Comparison of ENCODE assay signal across 16 cellular contexts in genomic region chr3:184717608-184717995, GRCh38. TPM values are rescaled to one million over a fixed set of nuclear protein-coding genes. Genes with fewer than 3 reads are reported as not detected.
DNase-seq lines count a peak whose midpoint lies in the region; TF ChIP-seq lines count a peak whose summit lies in the region.
"Had no signal": no experiment of that assay in that cellular context is flagged by ENCODE, and none has a peak within 500 bp of the region (broad histone marks: within the 10 kb centered on the region; RNA-seq: fewer than 3 reads in every experiment).

No MANE protein-coding gene starts in this region.

- H4K20me1 ChIP-seq in hepatocyte (ENCODE audit: insufficient read depth, poor library complexity, severe bottlenecking): no peaks in the 10 kb centered on the region

- H3K4me2 ChIP-seq in hepatocyte: peak overlapping the region; percentile 69

- 57% methylated on average over 4 of the region's 4 CpGs for WGBS in hepatocyte (ENCODE audit: low lambda C conversion rate, missing lambda C conversion rate)

- in situ Hi-C loops in SK-MEL-5 (cut with HindIII; ENCODE audit: low pct_unique_long_range_greater_than_20kb, low sequenced_read_pairs): no loop called here

- DNase-seq in DMS 273 (lab: John Stamatoyannopoulos, UW; ENCODE audit: unreplicated experiment): peak; percentile 29
- DNase-seq in DMS 273 treated with DMSO at 0.1 percent for 48 hours (lab: John Stamatoyannopoulos, UW): no peak
- DNase-seq in SK-MEL-5 (ENCODE audit: low read depth, low spot score): peak; percentile 68
- DNase-seq in hepatocyte (ENCODE audit: low spot score): no peak
- peak; percentile 66 for DNase-seq in pons (ENCODE audit: low spot score)
- DNase-seq in GM03348 (ENCODE audit: low spot score): no peak
- no peak for DNase-seq in MV-4-11 (lab: John Stamatoyannopoulos, UW)
- DNase-seq in DMS53 (lab: John Stamatoyannopoulos, UW): no peak
- DNase-seq: activated CD4-positive, CD25-positive, alpha-beta regulatory T cell treated with anti-CD3 and anti-CD28 coated beads, Interleukin-2, amount 50 U/mL, for 72 hours; activated T-cell treated with anti-CD3 and anti-CD28 coated beads for 4 hours; CD4-positive, alpha-beta memory T cell; central memory CD4-positive, alpha-beta T cell; foreskin keratinocyte; immature natural killer cell; T-helper 2 cell had no signal

- peaks cover 2% of the 10 kb centered on the region for H3K79me2 ChIP-seq in hepatocyte

- H3K4me1 ChIP-seq in hepatocyte (ENCODE audit: insufficient read depth): peaks cover 38% of the 10 kb centered on the region

- H3K4me3 ChIP-seq in hepatocyte: no peak overlapping the region

- no peaks in the 10 kb centered on the region for H3K27me3 ChIP-seq in hepatocyte
- H3K27me3 ChIP-seq: foreskin keratinocyte had no signal

- H2AFZ ChIP-seq in hepatocyte: no peak overlapping the region

- H3K36me3 ChIP-seq in hepatocyte (replicated peaks; ENCODE audit: insufficient read depth, low read depth): no peaks in the 10 kb centered on the region

- no peaks in the 10 kb centered on the region for H3K9me3 ChIP-seq in hepatocyte (ENCODE audit: low read depth)

- peak overlapping the region; percentile 93 for H3K27ac ChIP-seq in hepatocyte
- H3K27ac ChIP-seq: 22Rv1, foreskin keratinocyte had no signal

- no peak for TF ChIP-seq CTCF in hepatocyte (IDR thresholded peaks at IDR 0.05; ENCODE audit: poor library complexity)

- no peaks in the 10 kb centered on the region for H3K9me2 ChIP-seq in hepatocyte (replicated peaks; ENCODE audit: insufficient read depth)

RNA-seq across cellular contexts. Expression of gene MAGEF1, which starts 5.7 kb away (rescaled TPM):
- total RNA-seq in SK-MEL-5 (2014; rRNA removed; shearing (Covaris generic)): 39.5 and 43.4 TPM in 2 replicates
- 63.1 and 72.1 TPM in 2 replicates for polyA plus RNA-seq in SK-MEL-5 (2015; cell fraction: cytosol; rRNA removed)
- polyA plus RNA-seq in SK-MEL-5 (2015; cell fraction: nucleus; rRNA removed): 29.3 and 39.4 TPM in 2 replicates
- total RNA-seq in hepatocyte: 57.6 and 66.5 TPM in 2 replicates
- 74.4 and 74.9 TPM in 2 replicates for polyA plus RNA-seq in hepatocyte

Comparison
In these comparisons a context has a peak if more than half of its experiments do, and no peak if none do; other contexts are left out.
1. DNase-seq: peak in DMS 273 (single experiment), SK-MEL-5 (single experiment) and pons (single experiment); none in DMS 273 treated with DMSO at 0.1 percent for 48 hours (single experiment), hepatocyte (single experiment), GM03348 (single experiment), MV-4-11 (single experiment) and DMS53 (single experiment).